Comparison of ENCODE assay signal across 8 cellular contexts in genomic region chr4:82372502-82372873, GRCh38. TPM values are rescaled to one million over a fixed set of nuclear protein-coding genes. Genes with fewer than 3 reads are reported as not detected.
A peak's percentile ranks its signal among the peaks of the same experiment; 100 is the strongest.
DNase-seq lines count a peak whose midpoint lies in the region; ATAC-seq and TF ChIP-seq lines count a peak whose summit lies in the region.

No MANE protein-coding gene starts in this region.

- POLR2A ChIA-PET in WTC11 (lab: Charles Lee), result interaction anchor here (1.5 kb wide), 1 partner anchor 57 kb away, joined by 12 read pairs; the partner anchor contains the start of gene HNRNPDL

- no peak overlapping the region for H2AFZ ChIP-seq in MM.1S (ENCODE audit: low read length)

- no peaks in the 10 kb centered on the region for H3K27me3 ChIP-seq in MM.1S (replicated peaks; ENCODE audit: insufficient read depth, low read length)
- no peaks in the 10 kb centered on the region for H3K27me3 ChIP-seq in duodenal mucosa (ENCODE audit: control insufficient read depth in 1 of 2, insufficient read depth in 2 of 2, low read length in 2 of 2)

- peak overlapping the region; percentile 100 for H3K27ac Mint-ChIP-seq in WTC11

- H3K4me1 ChIP-seq in MM.1S (ENCODE audit: low read length) (peaks cover 34% of the 10 kb centered on the region), duodenal mucosa (ENCODE audit: control insufficient read depth in 1 of 2, insufficient read depth in 2 of 2, low read length in 2 of 2) (peaks cover 34 to 47% of the 10 kb centered on the region in 2 donors)

- peaks cover 5% of the 10 kb centered on the region for H3K36me3 ChIP-seq in MM.1S (replicated peaks; ENCODE audit: insufficient read depth, low read length)
- peaks cover 6 to 10% of the 10 kb centered on the region in 2 donors for H3K36me3 ChIP-seq in duodenal mucosa (ENCODE audit: control insufficient read depth in 1 of 2, insufficient read depth in 2 of 2, low read length in 2 of 2)

- peaks cover 54% of the 10 kb centered on the region for H3K36me3 Mint-ChIP-seq in WTC11

- peak overlapping the region; percentile 98 for H3K4me3 Mint-ChIP-seq in WTC11

- DNase-seq in ELF-1 (ENCODE audit: low read depth, low spot score) (peak; percentile 65), MM.1S (peak; percentile 65), WTC11 (ENCODE audit: low spot score) (peak; percentile 27), medulla oblongata (ENCODE audit: extremely low spot score) (peak; percentile 62)
- peak; percentile 23 to 32 for DNase-seq in stimulated activated CD8-positive, alpha-beta memory T cell treated with anti-CD3 and anti-CD28 coated beads, Interleukin-15, amount 100 ng/mL, for 48 hours (ENCODE audit: low read depth in 2 of 2)

- H3K27me3 Mint-ChIP-seq in WTC11 (ENCODE audit: low read depth), result no peaks in the 10 kb centered on the region

- peaks cover 22% of the 10 kb centered on the region for H3F3A ChIP-seq in MM.1S (ENCODE audit: insufficient read depth, low read length)

- H3K27ac ChIP-seq in MM.1S (ENCODE audit: low read length), result peak overlapping the region; percentile 99
- H3K27ac ChIP-seq in duodenal mucosa (ENCODE audit: low read depth, low read length), result no peak overlapping the region

- H3K9ac ChIP-seq in MM.1S (ENCODE audit: low read length) (peak overlapping the region; percentile 100), duodenal mucosa (ENCODE audit: low read depth in 1 of 2, low read length in 2 of 2) (peak overlapping the region; percentile 89 to 93)

- H3K4me3 ChIP-seq in MM.1S (ENCODE audit: low read length) (peak overlapping the region; percentile 98), duodenal mucosa (ENCODE audit: low read depth in 1 of 2, low read length in 2 of 2) (peak overlapping the region; percentile 88 to 98)

- no peaks in the 10 kb centered on the region for H3K9me3 Mint-ChIP-seq in WTC11

- no peak for ATAC-seq in WTC11
- no peak for ATAC-seq in HG03354 (IDR thresholded peaks at IDR 0.05; ENCODE audit: poor library complexity, severe bottlenecking, unreplicated experiment)
- ATAC-seq in HG03159 (IDR thresholded peaks at IDR 0.05; ENCODE audit: unreplicated experiment), result no peak

- TF ChIP-seq CTCF in MM.1S (IDR thresholded peaks at IDR 0.05; ENCODE audit: low read length) (no peak), WTC11 (IDR thresholded peaks at IDR 0.05) (no peak)

- peak overlapping the region; percentile 81 for H3K4me2 ChIP-seq in MM.1S (ENCODE audit: low read depth, low read length)

- H3K79me2 ChIP-seq in MM.1S (ENCODE audit: low read length), result peaks cover 87% of the 10 kb centered on the region

- H3K9me3 ChIP-seq in MM.1S (replicated peaks; ENCODE audit: insufficient read depth, low read length) (no peaks in the 10 kb centered on the region), duodenal mucosa (ENCODE audit: control insufficient read depth in 1 of 2, low read length in 2 of 2) (no peaks in the 10 kb centered on the region)

- H3K9me2 ChIP-seq in MM.1S (replicated peaks; ENCODE audit: insufficient read depth, low read length), result no peaks in the 10 kb centered on the region

- CTCF ChIA-PET in WTC11 (lab: Charles Lee), result no interaction called here

- peaks cover 49% of the 10 kb centered on the region for H4K20me1 ChIP-seq in MM.1S (ENCODE audit: insufficient read depth, low read length)

- H3K4me1 Mint-ChIP-seq in WTC11, result peaks cover 48% of the 10 kb centered on the region

TF ChIP-seq in WTC11, 78 proteins besides CTCF, POLR2A, EP300 and RAD21 (continues in another document):
- TF ChIP-seq SP1 (CRISPR knock-in tag; conservative IDR thresholded peaks at IDR 0.05), result no peak
- TF ChIP-seq E2F5 (CRISPR knock-in tag; IDR thresholded peaks at IDR 0.05), result no peak
- TF ChIP-seq ZNF263 (CRISPR knock-in tag; IDR thresholded peaks at IDR 0.05; ENCODE audit: low read depth), result no peak
- TF ChIP-seq, protein P1, sequence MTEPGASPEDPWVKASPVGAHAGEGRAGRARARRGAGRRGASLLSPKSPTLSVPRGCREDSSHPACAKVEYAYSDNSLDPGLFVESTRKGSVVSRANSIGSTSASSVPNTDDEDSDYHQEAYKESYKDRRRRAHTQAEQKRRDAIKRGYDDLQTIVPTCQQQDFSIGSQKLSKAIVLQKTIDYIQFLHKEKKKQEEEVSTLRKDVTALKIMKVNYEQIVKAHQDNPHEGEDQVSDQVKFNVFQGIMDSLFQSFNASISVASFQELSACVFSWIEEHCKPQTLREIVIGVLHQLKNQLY (CRISPR knock-in tag; IDR thresholded peaks at IDR 0.05), result no peak
- no peak for TF ChIP-seq IRF2 (CRISPR knock-in tag; IDR thresholded peaks at IDR 0.05; ENCODE audit: borderline replicate concordance, low read depth)
- no peak for TF ChIP-seq FOXP4 (CRISPR knock-in tag; IDR thresholded peaks at IDR 0.05)
- TF ChIP-seq ZNF416 (CRISPR knock-in tag; IDR thresholded peaks at IDR 0.05), result no peak
- TF ChIP-seq NR3C1 (CRISPR knock-in tag; conservative IDR thresholded peaks at IDR 0.05; ENCODE audit: low read depth), result no peak
- TF ChIP-seq, protein P2, sequence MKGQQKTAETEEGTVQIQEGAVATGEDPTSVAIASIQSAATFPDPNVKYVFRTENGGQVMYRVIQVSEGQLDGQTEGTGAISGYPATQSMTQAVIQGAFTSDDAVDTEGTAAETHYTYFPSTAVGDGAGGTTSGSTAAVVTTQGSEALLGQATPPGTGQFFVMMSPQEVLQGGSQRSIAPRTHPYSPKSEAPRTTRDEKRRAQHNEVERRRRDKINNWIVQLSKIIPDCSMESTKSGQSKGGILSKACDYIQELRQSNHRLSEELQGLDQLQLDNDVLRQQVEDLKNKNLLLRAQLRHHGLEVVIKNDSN (CRISPR knock-in tag; IDR thresholded peaks at IDR 0.05), result no peak; the same call in 1 of the 2 replicates
- TF ChIP-seq, protein P3, sequence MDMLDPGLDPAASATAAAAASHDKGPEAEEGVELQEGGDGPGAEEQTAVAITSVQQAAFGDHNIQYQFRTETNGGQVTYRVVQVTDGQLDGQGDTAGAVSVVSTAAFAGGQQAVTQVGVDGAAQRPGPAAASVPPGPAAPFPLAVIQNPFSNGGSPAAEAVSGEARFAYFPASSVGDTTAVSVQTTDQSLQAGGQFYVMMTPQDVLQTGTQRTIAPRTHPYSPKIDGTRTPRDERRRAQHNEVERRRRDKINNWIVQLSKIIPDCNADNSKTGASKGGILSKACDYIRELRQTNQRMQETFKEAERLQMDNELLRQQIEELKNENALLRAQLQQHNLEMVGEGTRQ (CRISPR knock-in tag; IDR thresholded peaks at IDR 0.05), result no peak
- TF ChIP-seq, protein P4, sequence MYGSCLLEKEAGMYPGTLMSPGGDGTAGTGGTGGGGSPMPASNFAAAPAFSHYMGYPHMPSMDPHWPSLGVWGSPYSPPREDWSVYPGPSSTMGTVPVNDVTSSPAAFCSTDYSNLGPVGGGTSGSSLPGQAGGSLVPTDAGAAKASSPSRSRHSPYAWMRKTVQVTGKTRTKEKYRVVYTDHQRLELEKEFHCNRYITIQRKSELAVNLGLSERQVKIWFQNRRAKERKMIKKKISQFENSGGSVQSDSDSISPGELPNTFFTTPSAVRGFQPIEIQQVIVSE (CRISPR knock-in tag; IDR thresholded peaks at IDR 0.05; ENCODE audit: borderline replicate concordance), result no peak
- TF ChIP-seq ZNF232 (CRISPR knock-in tag; IDR thresholded peaks at IDR 0.05), result no peak
- no peak for TF ChIP-seq ZNF138 (CRISPR knock-in tag; conservative IDR thresholded peaks at IDR 0.05)

RNA-seq across cellular contexts. Expression of gene HNRNPD, which starts 1.3 kb away (rescaled TPM):
- total RNA-seq in WTC11 (2021), result 493 to 580 TPM (median 496 TPM) in 3 replicates

RNA-seq across cellular contexts. Expression of gene HNRNPDL, which starts 57.8 kb away (rescaled TPM):
- 346 to 361 TPM (median 359 TPM) in 3 replicates for total RNA-seq in WTC11 (2021)

RNA-seq across cellular contexts. Expression of gene ENOPH1, which starts 57.9 kb away (rescaled TPM):
- total RNA-seq in WTC11 (2021), result 72.3 to 78.3 TPM (median 75.0 TPM) in 3 replicates
